Comparison of ENCODE assay signal across 11 cellular contexts in genomic region chr21:34199121-34199910, GRCh38.
DNase-seq lines count a peak whose midpoint lies in the region; ATAC-seq, FAIRE-seq and TF ChIP-seq lines count a peak whose summit lies in the region.
"Had no signal": no experiment of that assay in that cellular context is flagged by ENCODE, and none has a peak within 500 bp of the region (broad histone marks: within the 10 kb centered on the region; RNA-seq: fewer than 3 reads in every experiment).

No MANE protein-coding gene starts in this region.

- H3K4me3 ChIP-seq in osteoblast (ENCODE audit: insufficient read depth, low read length) (no peak overlapping the region), pancreas (no peak overlapping the region)

- H3K27ac Mint-ChIP-seq in T-helper 1 cell treated with Interleukin-12 subunit alpha and Interleukin-12 subunit beta and Interleukin-4 antibody, amounts not matched to agents 30 μg/mL and 1 μg/mL, for 36 hours, result peak overlapping the region; percentile 96

- H3K79me2 ChIP-seq in osteoblast (ENCODE audit: insufficient read depth, low read length), result no peaks in the 10 kb centered on the region

- no peak for ATAC-seq in pancreas

- peaks cover 54% of the 10 kb centered on the region for H3K4me1 Mint-ChIP-seq in T-helper 1 cell treated with Interleukin-12 subunit alpha and Interleukin-12 subunit beta and Interleukin-4 antibody, amounts not matched to agents 30 μg/mL and 1 μg/mL, for 36 hours (ENCODE audit: low read depth)

- H3K27me3 ChIP-seq in osteoblast (ENCODE audit: insufficient read depth, low read length) (no peaks in the 10 kb centered on the region), pancreas (no peaks in the 10 kb centered on the region)

- TF ChIP-seq CTCF in osteoblast (IDR thresholded peaks at IDR 0.05; ENCODE audit: extremely low read depth, low read depth, low read length), result no peak
- TF ChIP-seq CTCF in pancreas (IDR thresholded peaks at IDR 0.05), result no peak

- H3K9me3 ChIP-seq in osteoblast (ENCODE audit: low read depth, low read length), result no peaks in the 10 kb centered on the region
- H3K9me3 ChIP-seq in pancreas, result no peaks in the 10 kb centered on the region

- no peaks in the 10 kb centered on the region for H3K27me3 Mint-ChIP-seq in T-helper 1 cell treated with Interleukin-12 subunit alpha and Interleukin-12 subunit beta and Interleukin-4 antibody, amounts not matched to agents 30 μg/mL and 1 μg/mL, for 36 hours (ENCODE audit: low read depth)

- H4K20me1 ChIP-seq in osteoblast (ENCODE audit: insufficient read depth, low read length), result no peaks in the 10 kb centered on the region

- H2AFZ ChIP-seq in osteoblast (ENCODE audit: low read length), result no peak overlapping the region

- H3K9me3 Mint-ChIP-seq in T-helper 1 cell treated with Interleukin-12 subunit alpha and Interleukin-12 subunit beta and Interleukin-4 antibody, amounts not matched to agents 30 μg/mL and 1 μg/mL, for 36 hours, result no peaks in the 10 kb centered on the region

- H3K4me1 ChIP-seq in osteoblast (ENCODE audit: insufficient read depth, low read length) (peaks cover 6% of the 10 kb centered on the region), pancreas (peaks cover 0 to 4% (median 0%) of the 10 kb centered on the region in 3 donors)

- no peak for FAIRE-seq in pancreas (lab: Jason Lieb, UNC)

- peaks cover 5% of the 10 kb centered on the region for H3K36me3 Mint-ChIP-seq in T-helper 1 cell treated with Interleukin-12 subunit alpha and Interleukin-12 subunit beta and Interleukin-4 antibody, amounts not matched to agents 30 μg/mL and 1 μg/mL, for 36 hours (ENCODE audit: low read depth)

- H3K36me3 ChIP-seq in osteoblast (ENCODE audit: insufficient read depth, low read length) (no peaks in the 10 kb centered on the region), pancreas (no peaks in the 10 kb centered on the region)

- DNase-seq in T-helper 1 cell (no peak), NCI-H146 (lab: John Stamatoyannopoulos, UW) (peak; percentile 58), cerebellar cortex (ENCODE audit: low spot score) (peak; percentile 72), osteoblast (ENCODE audit: insufficient read length, low spot score, missing footprints) (peak; percentile 53), pancreas (no peak)
- no peak for DNase-seq in effector CD8-positive, alpha-beta T cell (lab: John Stamatoyannopoulos, UW)
- no peak for DNase-seq in stimulated activated CD4-positive, alpha-beta T cell treated with anti-CD3 and anti-CD28 coated beads, Interleukin-1b, Interleukin-23, amount 100 ng/mL, for 48 hours
- DNase-seq: dermis blood vessel endothelial cell, foreskin fibroblast, OCI-M1 had no signal

- H3K4me3 Mint-ChIP-seq in T-helper 1 cell treated with Interleukin-12 subunit alpha and Interleukin-12 subunit beta and Interleukin-4 antibody, amounts not matched to agents 30 μg/mL and 1 μg/mL, for 36 hours, result peak overlapping the region; percentile 70

- no peak overlapping the region for H3K4me2 ChIP-seq in osteoblast (ENCODE audit: insufficient read depth, low read length)

- H3K27ac ChIP-seq in osteoblast (ENCODE audit: low read depth, low read length) (no peak overlapping the region), pancreas (no peak overlapping the region)

- intact Hi-C loops in pancreas (cut with DNase I), result no loop called here

- 71 to 79% methylated on average over 7 of the region's 7 CpGs for WGBS in pancreas, 2 donors

Comparison
In these comparisons a context has a peak if more than half of its experiments do, and no peak if none do; other contexts are left out.
1. DNase-seq: peak in NCI-H146 (single experiment), cerebellar cortex (single experiment) and osteoblast (single experiment); none in T-helper 1 cell (0 of 5), pancreas (0 of 6), effector CD8-positive, alpha-beta T cell (single experiment) and stimulated activated CD4-positive, alpha-beta T cell treated with anti-CD3 and anti-CD28 coated beads, Interleukin-1b, Interleukin-23, amount 100 ng/mL, for 48 hours (single experiment).